ENCODE assay signal across 18 cellular contexts in the genomic region with DNA sequence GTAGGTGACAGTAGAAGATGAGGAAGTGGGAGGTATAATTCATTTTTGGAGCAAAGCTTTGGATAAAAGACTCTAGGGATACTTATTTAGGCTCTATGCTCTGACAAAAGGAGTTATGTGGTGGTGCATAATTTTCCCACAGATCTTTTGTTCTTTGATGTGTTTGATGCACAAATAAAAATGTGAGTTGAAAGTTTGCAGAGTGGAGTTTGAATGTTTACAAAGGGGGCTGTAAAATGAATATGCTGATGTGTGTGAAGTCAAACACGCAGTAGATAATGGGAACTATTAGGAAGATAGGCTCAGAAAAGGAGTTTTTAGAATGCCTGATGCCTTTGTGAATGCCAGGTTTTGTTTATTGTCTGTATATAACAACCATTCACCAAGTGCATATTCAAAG.
A peak's percentile ranks its signal among the peaks of the same experiment; 100 is the strongest.
DNase-seq lines count a peak whose midpoint lies in the region; TF ChIP-seq lines count a peak whose summit lies in the region.
"Had no signal": no experiment of that assay in that cellular context is flagged by ENCODE, and none has a peak within 500 bp of the region (broad histone marks: within the 10 kb centered on the region; RNA-seq: fewer than 3 reads in every experiment).

No MANE protein-coding gene starts in this region.

- WGBS in mammary epithelial cell (ENCODE audit: low coverage, missing lambda C conversion rate): 25% methylated on average over 1 of the region's 1 CpG

- intact Hi-C loops in mammary epithelial cell (cut with micrococcal nuclease): no loop called here

- no peak overlapping the region for H3K4me2 ChIP-seq in mammary epithelial cell (ENCODE audit: insufficient read depth, low read depth, low read length)
- H3K4me2 ChIP-seq: BLaER1 had no signal

- no peaks in the 10 kb centered on the region for H3K9me3 ChIP-seq in HAP-1
- H3K9me3 ChIP-seq in mammary epithelial cell (replicated peaks; ENCODE audit: insufficient read depth, low read length): peaks cover 4% of the 10 kb centered on the region
- H3K9me3 ChIP-seq: BLaER1 had no signal

- H3K4me1 ChIP-seq in HAP-1 (peaks cover 12% of the 10 kb centered on the region), mammary epithelial cell (ENCODE audit: insufficient read depth, low read length) (no peaks in the 10 kb centered on the region)
- H3K4me1 ChIP-seq: BLaER1 had no signal

- no peak overlapping the region for H2AFZ ChIP-seq in mammary epithelial cell (ENCODE audit: low read depth, low read length)
- H2AFZ ChIP-seq: GM23248 had no signal

- peak; percentile 6 to 80 for DNase-seq in HAP-1 (ENCODE audit: low spot score in 2 of 2)
- peak; percentile 54 for DNase-seq in NCI-H748 (lab: John Stamatoyannopoulos, UW; ENCODE audit: unreplicated experiment)
- DNase-seq in SW480 (ENCODE audit: low spot score): peak; percentile 25
- no peak for DNase-seq in glomerular visceral epithelial cell (ENCODE audit: extremely low spot score)
- DNase-seq in mammary epithelial cell: no peak
- no peak for DNase-seq in NCI-H82 treated with DMSO at 0.1 percent for 48 hours (lab: John Stamatoyannopoulos, UW; ENCODE audit: unreplicated experiment)
- DNase-seq: CD4-positive, CD25-positive, alpha-beta regulatory T cell; CD8-positive, alpha-beta T cell; DMS 273 treated with DMSO at 0.1 percent for 48 hours; DMS79; EL; GDM1; GM23248; H7 had no signal

- BruUV-seq in mammary epithelial cell (replicated peaks; lab: Mats Ljungman, UMichigan): no TSS peak

- no peak overlapping the region for H3K4me3 ChIP-seq in HAP-1
- no peak overlapping the region for H3K4me3 ChIP-seq in mammary epithelial cell (replicated peaks in 1 of 3; ENCODE audit: insufficient read depth in 1 of 3, low read depth in 2 of 3, low read length in 3 of 3)
- H3K4me3 ChIP-seq: BLaER1, GM12878, GM23248 had no signal

- H4K20me1 ChIP-seq in mammary epithelial cell (ENCODE audit: insufficient read depth, low read length): no peaks in the 10 kb centered on the region
- H4K20me1 ChIP-seq: BLaER1 had no signal

- TF ChIP-seq CTCF in mammary epithelial cell (conservative IDR thresholded peaks at IDR 0.05 in 1 of 2, IDR thresholded peaks at IDR 0.05 in 1 of 2; ENCODE audit: extremely low read depth in 1 of 2, insufficient read depth in 1 of 2, low read depth in 1 of 2, low read length in 2 of 2): no peak

- H3K27ac ChIP-seq in mammary epithelial cell (ENCODE audit: insufficient read depth, low read depth, low read length): no peak overlapping the region
- H3K27ac ChIP-seq: 22Rv1, BLaER1, C4-2B, GM23248 had no signal

- no peaks in the 10 kb centered on the region for H3K79me2 ChIP-seq in mammary epithelial cell (ENCODE audit: insufficient read depth, low read length)

- H3K9ac ChIP-seq in mammary epithelial cell (ENCODE audit: insufficient read depth, low read length): no peak overlapping the region
- H3K9ac ChIP-seq: BLaER1, GM23248 had no signal

- in situ Hi-C loops in HAP-1 (cut with MboI; ENCODE audit: low sequenced_read_pairs): no loop called here
- in situ Hi-C loops in mammary epithelial cell (cut with MboI; ENCODE audit: low sequenced_read_pairs in 2 of 2): no loop called here

- no peaks in the 10 kb centered on the region for H3K36me3 ChIP-seq in HAP-1 (replicated peaks)
- H3K36me3 ChIP-seq in mammary epithelial cell (ENCODE audit: insufficient read depth, low read length): no peaks in the 10 kb centered on the region
- H3K36me3 ChIP-seq: BLaER1 had no signal

- no peaks in the 10 kb centered on the region for H3K27me3 ChIP-seq in HAP-1 (ENCODE audit: low read depth)
- no peaks in the 10 kb centered on the region for H3K27me3 ChIP-seq in mammary epithelial cell (ENCODE audit: insufficient read depth, low read length)
- H3K27me3 ChIP-seq: BLaER1 had no signal

- CTCF ChIA-PET in mammary epithelial cell (lab: Charles Lee; ENCODE audit: low non-redundant PET): no interaction called here

- dilution Hi-C loops in mammary epithelial cell (cut with HindIII; ENCODE audit: low sequenced_read_pairs): no loop called here

Comparison
In these comparisons a context has a peak if more than half of its experiments do, and no peak if none do; other contexts are left out.
1. DNase-seq: peak in HAP-1 (2 of 2), NCI-H748 (single experiment) and SW480 (single experiment); none in glomerular visceral epithelial cell (single experiment), mammary epithelial cell (single experiment) and NCI-H82 treated with DMSO at 0.1 percent for 48 hours (single experiment).